Comparison of ENCODE assay signal across 8 cellular contexts in genomic region chr1:213014642-213015041, GRCh38. TPM values are rescaled to one million over a fixed set of nuclear protein-coding genes. Genes with fewer than 3 reads are reported as not detected.
DNase-seq lines count a peak whose midpoint lies in the region; ATAC-seq, FAIRE-seq and TF ChIP-seq lines count a peak whose summit lies in the region.

No MANE protein-coding gene starts in this region.

- 9 to 11% methylated on average over 7 of the region's 7 CpGs for WGBS in esophagus squamous epithelium, 2 donors
- 9 to 11% methylated on average over 7 of the region's 7 CpGs for WGBS in pancreas, 2 donors

- H3K27me3 ChIP-seq in left ventricle myocardium inferior (ENCODE audit: low read depth), result no peaks in the 10 kb centered on the region
- no peaks in the 10 kb centered on the region for H3K27me3 ChIP-seq in SJSA1 (replicated peaks)
- no peaks in the 10 kb centered on the region for H3K27me3 ChIP-seq in esophagus squamous epithelium
- H3K27me3 ChIP-seq in pancreas, result no peaks in the 10 kb centered on the region

- H3K27ac ChIP-seq in left ventricle myocardium inferior (replicated peaks) (peak overlapping the region; percentile 96), SJSA1 (peak overlapping the region; percentile 55), esophagus squamous epithelium (peak overlapping the region; percentile 86 to 92 (median 91)), pancreas (peak overlapping the region; percentile 50 to 89 (median 73))

- no peak for FAIRE-seq in pancreas (lab: Jason Lieb, UNC)

- TF ChIP-seq CTCF in left ventricle myocardium inferior (IDR thresholded peaks at IDR 0.05; ENCODE audit: borderline replicate concordance) (no peak), esophagus squamous epithelium (IDR thresholded peaks at IDR 0.05) (no peak), pancreas (IDR thresholded peaks at IDR 0.05) (no peak)

- peak overlapping the region; percentile 92 for H3K4me3 ChIP-seq in left ventricle myocardium inferior
- H3K4me3 ChIP-seq in SJSA1, result peak overlapping the region; percentile 76
- peak overlapping the region; percentile 74 to 83 (median 78) for H3K4me3 ChIP-seq in esophagus squamous epithelium
- peak overlapping the region; percentile 55 to 92 (median 72) for H3K4me3 ChIP-seq in pancreas

- no peak for DNase-seq in left ventricle myocardium inferior
- DNase-seq in Right ventricle myocardium superior, result no peak
- DNase-seq in SJSA1 (ENCODE audit: low read depth in 1 of 2, low spot score in 2 of 2), result no peak
- no peak for DNase-seq in esophagus squamous epithelium (lab: John Stamatoyannopoulos, UW)
- no peak for DNase-seq in pancreas
- no peak for DNase-seq in amniotic stem cell (lab: John Stamatoyannopoulos, UW)

- intact Hi-C loops in left ventricle myocardium inferior (cut with micrococcal nuclease), result no loop called here
- intact Hi-C loops in Right ventricle myocardium superior (cut with DNase I), result no loop called here
- intact Hi-C loops in esophagus squamous epithelium (cut with DNase I), result no loop called here
- intact Hi-C loops in pancreas (cut with DNase I), result no loop called here

- TF ChIP-seq POLR2A in esophagus squamous epithelium (IDR thresholded peaks at IDR 0.05), result no peak

- H3K4me1 ChIP-seq in left ventricle myocardium inferior, result peaks cover 39% of the 10 kb centered on the region
- H3K4me1 ChIP-seq in SJSA1 (replicated peaks), result peaks cover 4% of the 10 kb centered on the region; the same call in 1 of the 2 replicates
- peaks cover 0 to 33% (median 10%) of the 10 kb centered on the region in 3 donors for H3K4me1 ChIP-seq in esophagus squamous epithelium
- H3K4me1 ChIP-seq in pancreas, result peaks cover 5 to 12% (median 7%) of the 10 kb centered on the region in 3 donors

- ATAC-seq in Right ventricle myocardium superior (ENCODE audit: poor library complexity) (no peak), pancreas (peak in 1 of 4 donors; percentile 2), HG02642 (IDR thresholded peaks at IDR 0.05; ENCODE audit: poor library complexity, unreplicated experiment) (no peak), HG02981 (IDR thresholded peaks at IDR 0.05; ENCODE audit: unreplicated experiment) (no peak)

- no peaks in the 10 kb centered on the region for H3K9me3 ChIP-seq in left ventricle myocardium inferior (replicated peaks)
- H3K9me3 ChIP-seq in SJSA1 (replicated peaks), result no peaks in the 10 kb centered on the region
- H3K9me3 ChIP-seq in esophagus squamous epithelium, result no peaks in the 10 kb centered on the region
- no peaks in the 10 kb centered on the region for H3K9me3 ChIP-seq in pancreas

- H3K36me3 ChIP-seq in left ventricle myocardium inferior, result peaks cover 19% of the 10 kb centered on the region
- peaks cover 14% of the 10 kb centered on the region for H3K36me3 ChIP-seq in SJSA1
- H3K36me3 ChIP-seq in esophagus squamous epithelium, result peaks cover 0 to 36% (median 0%) of the 10 kb centered on the region in 3 donors
- no peaks in the 10 kb centered on the region for H3K36me3 ChIP-seq in pancreas

RNA-seq across cellular contexts. Expression of gene ANGEL2, which starts 1.0 kb away (rescaled TPM):
- total RNA-seq in left ventricle myocardium inferior (16.4 TPM), Right ventricle myocardium superior (17.1 TPM), esophagus squamous epithelium (10 to 100 TPM; 15.8 to 48.3 (median 31.3) TPM), pancreas (10 to 100 TPM; 10.7 to 17.2 (median 11.8) TPM)
- total RNA-seq in SJSA1 (2014; rRNA removed; shearing (Covaris generic)), result 25.8 and 42.3 TPM in 2 replicates
- polyA plus RNA-seq in pancreas, result 10 to 100 TPM in 1 of 2 donors, 1 to 10 TPM in 1; 9.8 to 15.5 TPM

RNA-seq across cellular contexts. Expression of gene RPS6KC1, which starts 36.4 kb away (rescaled TPM):
- total RNA-seq in left ventricle myocardium inferior (9.3 TPM), Right ventricle myocardium superior (9.7 TPM), esophagus squamous epithelium (10 to 100 TPM in 3 of 4 donors, 1 to 10 TPM in 1; 7.4 to 16.8 (median 13.7) TPM), pancreas (10 to 100 TPM in 1 of 6 donors, 1 to 10 TPM in 5; 5.7 to 11.4 (median 7.2) TPM)
- total RNA-seq in SJSA1 (2014; rRNA removed; shearing (Covaris generic)), result 19.2 and 31.8 TPM in 2 replicates
- polyA plus RNA-seq in pancreas, result 1 to 10 TPM; 2.3 to 4.9 TPM
